Comparison of ENCODE assay signal across 15 cellular contexts in the genomic region with DNA sequence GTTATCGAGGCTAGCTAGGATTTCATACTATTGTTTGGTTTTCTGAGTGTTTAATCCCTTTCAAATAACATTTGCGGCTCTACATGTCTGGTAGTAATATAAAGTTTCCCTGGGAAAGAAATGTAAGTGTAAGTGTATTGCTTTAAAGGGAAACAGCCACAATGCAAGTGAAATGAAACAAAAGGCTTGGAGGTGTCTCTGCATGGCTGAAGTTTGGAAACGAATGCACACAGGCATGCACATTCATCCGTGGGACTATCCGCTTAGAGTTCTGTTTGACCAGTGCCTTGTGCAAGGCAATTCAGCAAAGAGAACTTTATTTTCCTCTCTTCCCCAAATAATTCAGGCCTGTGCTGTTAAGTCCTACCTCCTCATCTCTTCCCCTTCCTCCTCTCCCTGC. TPM values are rescaled to one million over a fixed set of nuclear protein-coding genes. Genes with fewer than 3 reads are reported as not detected.
DNase-seq lines count a peak whose midpoint lies in the region; ATAC-seq and TF ChIP-seq lines count a peak whose summit lies in the region.
"Had no signal": no experiment of that assay in that cellular context is flagged by ENCODE, and none has a peak within 500 bp of the region (broad histone marks: within the 10 kb centered on the region; RNA-seq: fewer than 3 reads in every experiment).

No MANE protein-coding gene starts in this region.

- peaks cover 54% of the 10 kb centered on the region for H3K4me1 ChIP-seq in left ventricle myocardium inferior

- TF ChIP-seq CTCF in AG10803 (conservative IDR thresholded peaks at IDR 0.05; ENCODE audit: low read length) (no peak), brain (conservative IDR thresholded peaks at IDR 0.05) (no peak), left ventricle myocardium inferior (IDR thresholded peaks at IDR 0.05; ENCODE audit: borderline replicate concordance) (no peak), Calu3 (IDR thresholded peaks at IDR 0.05; ENCODE audit: unreplicated experiment) (no peak)

- CTCF ChIA-PET in Calu3 (lab: Charles Lee) = no interaction called here

- H3K4me3 ChIP-seq in AG10803 (ENCODE audit: low read length) (no peak overlapping the region), left ventricle myocardium inferior (peak overlapping the region; percentile 51)

- DNase-seq in AG10803 (ENCODE audit: low read depth) (peak; percentile 22), left ventricle myocardium inferior (no peak), renal cortical epithelial cell (ENCODE audit: low read depth) (peak; percentile 72), Calu3 (no peak), NCI-H748 treated with DMSO at 0.1 percent for 48 hours (lab: John Stamatoyannopoulos, UW) (no peak)
- DNase-seq: activated CD4-positive, alpha-beta T cell treated with anti-CD3 and anti-CD28 coated beads, Interleukin-2, amount 10 ng/mL, durations not matched to agents 24 days and 14 days; central memory CD4-positive, alpha-beta T cell; NCI-H2029; NK-92 treated with Interleukin-12 subunit alpha and Interleukin-12 subunit beta, amount 100 ng/mL, for 24 hours had no signal

- H3K27me3 ChIP-seq in left ventricle myocardium inferior (ENCODE audit: low read depth) = no peaks in the 10 kb centered on the region
- H3K27me3 ChIP-seq: tibial nerve had no signal

- H3K36me3 ChIP-seq in left ventricle myocardium inferior = no peaks in the 10 kb centered on the region
- H3K36me3 ChIP-seq: tibial nerve had no signal

- H3K27me3 Mint-ChIP-seq in brain (peaks cover 4% of the 10 kb centered on the region), Calu3 (ENCODE audit: unreplicated experiment) (no peaks in the 10 kb centered on the region)

- H3K4me3 Mint-ChIP-seq in brain (peak overlapping the region in 2 of 5 experiments; percentile 42 to 44), Calu3 (ENCODE audit: low read depth, unreplicated experiment) (no peak overlapping the region)
- H3K4me3 Mint-ChIP-seq: activated CD4-positive, alpha-beta T cell treated with anti-CD3 and anti-CD28 coated beads, Interleukin-2, amount 10 ng/mL, durations not matched to agents 24 days and 14 days had no signal

- H3K27ac ChIP-seq in left ventricle myocardium inferior (replicated peaks) = peak overlapping the region; percentile 80
- H3K27ac ChIP-seq: KMS-11 had no signal

- no peaks in the 10 kb centered on the region for H3K9me3 ChIP-seq in left ventricle myocardium inferior (replicated peaks)
- H3K9me3 ChIP-seq: tibial nerve had no signal

- ATAC-seq in HG03432 (IDR thresholded peaks at IDR 0.05; ENCODE audit: unreplicated experiment) = no peak
- no peak for ATAC-seq in HG02840 (IDR thresholded peaks at IDR 0.05; ENCODE audit: low FRiP score, unreplicated experiment)

- peak overlapping the region in 3 of 5 experiments; percentile 12 to 87 (median 80) for H3K27ac Mint-ChIP-seq in brain
- no peak overlapping the region for H3K27ac Mint-ChIP-seq in Calu3 (ENCODE audit: unreplicated experiment)
- H3K27ac Mint-ChIP-seq: activated CD4-positive, alpha-beta T cell treated with anti-CD3 and anti-CD28 coated beads, Interleukin-2, amount 10 ng/mL, durations not matched to agents 24 days and 14 days; progenitor cell of endocrine pancreas had no signal

- H3K4me1 Mint-ChIP-seq in brain (peaks cover 40% of the 10 kb centered on the region), Calu3 (ENCODE audit: low read depth, unreplicated experiment) (peaks cover 28% of the 10 kb centered on the region)
- H3K4me1 Mint-ChIP-seq: activated CD4-positive, alpha-beta T cell treated with anti-CD3 and anti-CD28 coated beads, Interleukin-2, amount 10 ng/mL, durations not matched to agents 24 days and 14 days had no signal

- intact Hi-C loops in left ventricle myocardium inferior (cut with micrococcal nuclease) = loop anchor here (10.0 kb wide), 1 partner anchor 170 kb away; no protein-coding TSS in a partner anchor
- intact Hi-C loops in Calu3 (cut with micrococcal nuclease; ENCODE audit: unreplicated experiment) = loop anchor here (5.0 kb wide), 1 partner anchor 172 kb away; no protein-coding TSS in a partner anchor

- H3K9me3 Mint-ChIP-seq in brain (peaks cover 0 to 6% (median 0%) of the 10 kb centered on the region in 5 experiments), Calu3 (ENCODE audit: low read depth, unreplicated experiment) (no peaks in the 10 kb centered on the region)
- H3K9me3 Mint-ChIP-seq: activated CD4-positive, alpha-beta T cell treated with anti-CD3 and anti-CD28 coated beads, Interleukin-2, amount 10 ng/mL, durations not matched to agents 24 days and 14 days had no signal

- H3K36me3 Mint-ChIP-seq in brain (no peaks in the 10 kb centered on the region), Calu3 (ENCODE audit: insufficient read depth, unreplicated experiment) (no peaks in the 10 kb centered on the region)

- no TSS peak for BruUV-seq in Calu3 (replicated peaks; lab: Mats Ljungman, UMichigan)

RNA-seq across cellular contexts. Expression of a gene that starts 56.1 kb away (rescaled TPM):
- 15.6 TPM for polyA plus RNA-seq in brain (ENCODE audit: insufficient read depth, low read depth, low replicate concordance)
- total RNA-seq in left ventricle myocardium inferior = 24.3 TPM
- 4.9 and 21.9 TPM in 2 replicates for total RNA-seq in renal cortical epithelial cell
- 67.3 and 69.5 TPM in 2 replicates for total RNA-seq in Calu3 (2022)

Comparison
In these comparisons a context has a peak if more than half of its experiments do, and no peak if none do; other contexts are left out.
1. DNase-seq: peak in AG10803 (single experiment) and renal cortical epithelial cell (single experiment); none in left ventricle myocardium inferior (single experiment), Calu3 (single experiment) and NCI-H748 treated with DMSO at 0.1 percent for 48 hours (single experiment).